9 cellular contexts compared by ENCODE assay signal in the genomic region with DNA sequence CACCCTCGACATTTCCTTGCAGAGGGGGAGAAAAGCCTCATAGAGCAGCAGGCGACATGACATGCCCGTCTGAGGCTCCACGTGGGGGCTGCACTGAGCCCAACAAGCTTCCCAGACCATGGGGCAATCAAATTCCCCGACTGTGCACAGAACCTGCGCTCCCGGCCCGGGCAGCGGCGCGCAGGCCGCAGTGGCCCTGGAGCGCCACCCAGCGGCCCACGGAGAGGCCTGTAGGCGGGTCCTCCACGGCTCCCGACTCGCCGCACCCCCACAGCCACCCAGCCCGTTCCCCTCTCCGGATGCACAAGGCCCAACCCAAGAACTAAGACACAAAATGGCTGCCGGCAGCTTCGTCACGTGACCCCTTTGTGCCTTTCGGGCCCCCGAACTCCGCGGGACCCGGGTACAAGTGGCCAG. TPM values are rescaled to one million over a fixed set of nuclear protein-coding genes. Genes with fewer than 3 reads are reported as not detected.
DNase-seq lines count a peak whose midpoint lies in the region; ATAC-seq, FAIRE-seq and TF ChIP-seq lines count a peak whose summit lies in the region.
"Had no signal": no experiment of that assay in that cellular context is flagged by ENCODE, and none has a peak within 500 bp of the region (broad histone marks: within the 10 kb centered on the region; RNA-seq: fewer than 3 reads in every experiment).

No MANE protein-coding gene starts in this region.

- H3K4me1 Mint-ChIP-seq in WTC11: peaks cover 54% of the 10 kb centered on the region

- peak overlapping the region; percentile 97 for H3K9ac ChIP-seq in keratinocyte (ENCODE audit: control insufficient read depth, extremely low read depth, insufficient read depth, low read length)

- FAIRE-seq in keratinocyte (lab: Jason Lieb, UNC): no peak
- FAIRE-seq: TTC549 had no signal

- peaks cover 18% of the 10 kb centered on the region for H3K4me1 ChIP-seq in keratinocyte (ENCODE audit: control insufficient read depth, extremely low read depth, insufficient read depth, low read length)

- H3K9me3 ChIP-seq in keratinocyte (ENCODE audit: control insufficient read depth, low read depth, low read length): no peaks in the 10 kb centered on the region

- H3K27ac ChIP-seq in keratinocyte (ENCODE audit: control insufficient read depth, insufficient read depth, low read length): peak overlapping the region; percentile 94

- DNase-seq in AG09319 (ENCODE audit: extremely low read depth, low read depth) (peak; percentile 94), NCI-H2196 treated with DMSO at 0.1 percent for 48 hours (lab: John Stamatoyannopoulos, UW; ENCODE audit: unreplicated experiment) (peak; percentile 63), WTC11 (ENCODE audit: low spot score) (peak; percentile 94), cerebellar cortex (ENCODE audit: low spot score) (peak; percentile 94), keratinocyte (ENCODE audit: low read depth, low spot score) (no peak)
- DNase-seq in stimulated activated CD4-positive, alpha-beta T cell treated with anti-CD3 and anti-CD28 coated beads, Interleukin-12 subunit alpha, Interleukin-12 subunit beta, amount 100 ng/mL, for 48 hours (ENCODE audit: low read depth in 2 of 3, low spot score in 1 of 3): peak; percentile 86 to 95 (median 93)

- H3K36me3 Mint-ChIP-seq in WTC11: peaks cover 6% of the 10 kb centered on the region; the same call in 1 of the 2 replicates

- H4K20me1 ChIP-seq in keratinocyte (ENCODE audit: control insufficient read depth, extremely low read depth, insufficient read depth, low read length): peaks cover 2% of the 10 kb centered on the region

- no peaks in the 10 kb centered on the region for H3K27me3 ChIP-seq in keratinocyte (ENCODE audit: control insufficient read depth, extremely low read depth, insufficient read depth, low read length)

- dilution Hi-C loops in keratinocyte (cut with MboI; ENCODE audit: extremely low pct_ligation_motif_present, low sequenced_read_pairs): no loop called here

- POLR2A ChIA-PET in WTC11 (lab: Charles Lee): interaction anchor here (0.6 to 1.0 kb wide), 4 partner anchors 9 to 33 kb away, joined by 3 to 4 read pairs (median 4); no protein-coding TSS in a partner anchor

- H3K4me2 ChIP-seq in keratinocyte (ENCODE audit: control insufficient read depth, extremely low read depth, insufficient read depth, low read depth, low read length): peak overlapping the region; percentile 97

- peak overlapping the region; percentile 81 for H3K4me3 Mint-ChIP-seq in WTC11

- peaks cover 49% of the 10 kb centered on the region for H3K79me2 ChIP-seq in keratinocyte (ENCODE audit: control insufficient read depth, insufficient read depth, low read length)

- H2AFZ ChIP-seq in keratinocyte (ENCODE audit: control insufficient read depth, low read length): peak overlapping the region; percentile 74

- no peaks in the 10 kb centered on the region for H3K9me3 Mint-ChIP-seq in WTC11

- peak overlapping the region; percentile 87 to 95 (median 88) for H3K4me3 ChIP-seq in keratinocyte (ENCODE audit: control insufficient read depth in 2 of 3, extremely low read depth in 1 of 3, insufficient read depth in 2 of 3, low read depth in 1 of 3, low read length in 3 of 3)

- CTCF ChIA-PET in WTC11 (lab: Charles Lee): interaction anchor here (0.6 to 2.2 kb wide), 13 partner anchors 9 to 135 kb away, joined by 3 to 20 read pairs (median 5); no protein-coding TSS in a partner anchor

- ATAC-seq in GM18907 (IDR thresholded peaks at IDR 0.05; ENCODE audit: unreplicated experiment) (peak; percentile 86), HG03159 (IDR thresholded peaks at IDR 0.05; ENCODE audit: unreplicated experiment) (peak; percentile 79), WTC11 (peak; percentile 92)

- peaks cover 0 to 3% of the 10 kb centered on the region in 2 experiments for H3K36me3 ChIP-seq in keratinocyte (ENCODE audit: control insufficient read depth in 2 of 2, extremely low read depth in 1 of 2, insufficient read depth in 2 of 2, low read length in 2 of 2)

- peak overlapping the region; percentile 99 for H3K27ac Mint-ChIP-seq in WTC11

- no peaks in the 10 kb centered on the region for H3K27me3 Mint-ChIP-seq in WTC11 (ENCODE audit: low read depth)

- TF ChIP-seq CTCF in AG09319 (IDR thresholded peaks at IDR 0.05; ENCODE audit: low read depth, low read length) (peak; percentile 75), WTC11 (IDR thresholded peaks at IDR 0.05) (peak; percentile 75), keratinocyte (optimal IDR thresholded peaks at IDR 0.05 in 1 of 3, IDR thresholded peaks at IDR 0.05 in 1 of 3, conservative IDR thresholded peaks at IDR 0.05 in 1 of 3; ENCODE audit: extremely low read depth in 1 of 3, insufficient read depth in 2 of 3, low read length in 3 of 3) (peak; percentile 79 to 97 (median 92))

- H3K9me1 ChIP-seq in keratinocyte (ENCODE audit: control insufficient read depth, extremely low read depth, insufficient read depth, low read length): no peaks in the 10 kb centered on the region

TF ChIP-seq in WTC11, 78 proteins besides CTCF, POLR2A, EP300 and RAD21 (continues in another document):
- TF ChIP-seq ETV6 (CRISPR knock-in tag; IDR thresholded peaks at IDR 0.05) (peak; percentile 85; the same call in 1 of the 2 replicates), SP1 (CRISPR knock-in tag; conservative IDR thresholded peaks at IDR 0.05) (peak; percentile 44; the same call in 1 of the 2 replicates), FOXP4 (CRISPR knock-in tag; IDR thresholded peaks at IDR 0.05) (peak; percentile 28; the same call in 1 of the 2 replicates), NFE2L1 (CRISPR knock-in tag; IDR thresholded peaks at IDR 0.05) (no peak)
- TF ChIP-seq, protein P1, sequence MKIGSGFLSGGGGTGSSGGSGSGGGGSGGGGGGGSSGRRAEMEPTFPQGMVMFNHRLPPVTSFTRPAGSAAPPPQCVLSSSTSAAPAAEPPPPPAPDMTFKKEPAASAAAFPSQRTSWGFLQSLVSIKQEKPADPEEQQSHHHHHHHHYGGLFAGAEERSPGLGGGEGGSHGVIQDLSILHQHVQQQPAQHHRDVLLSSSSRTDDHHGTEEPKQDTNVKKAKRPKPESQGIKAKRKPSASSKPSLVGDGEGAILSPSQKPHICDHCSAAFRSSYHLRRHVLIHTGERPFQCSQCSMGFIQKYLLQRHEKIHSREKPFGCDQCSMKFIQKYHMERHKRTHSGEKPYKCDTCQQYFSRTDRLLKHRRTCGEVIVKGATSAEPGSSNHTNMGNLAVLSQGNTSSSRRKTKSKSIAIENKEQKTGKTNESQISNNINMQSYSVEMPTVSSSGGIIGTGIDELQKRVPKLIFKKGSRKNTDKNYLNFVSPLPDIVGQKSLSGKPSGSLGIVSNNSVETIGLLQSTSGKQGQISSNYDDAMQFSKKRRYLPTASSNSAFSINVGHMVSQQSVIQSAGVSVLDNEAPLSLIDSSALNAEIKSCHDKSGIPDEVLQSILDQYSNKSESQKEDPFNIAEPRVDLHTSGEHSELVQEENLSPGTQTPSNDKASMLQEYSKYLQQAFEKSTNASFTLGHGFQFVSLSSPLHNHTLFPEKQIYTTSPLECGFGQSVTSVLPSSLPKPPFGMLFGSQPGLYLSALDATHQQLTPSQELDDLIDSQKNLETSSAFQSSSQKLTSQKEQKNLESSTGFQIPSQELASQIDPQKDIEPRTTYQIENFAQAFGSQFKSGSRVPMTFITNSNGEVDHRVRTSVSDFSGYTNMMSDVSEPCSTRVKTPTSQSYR (CRISPR knock-in tag; IDR thresholded peaks at IDR 0.05): peak; percentile 59; the same call in 1 of the 2 replicates
- TF ChIP-seq, protein P2, sequence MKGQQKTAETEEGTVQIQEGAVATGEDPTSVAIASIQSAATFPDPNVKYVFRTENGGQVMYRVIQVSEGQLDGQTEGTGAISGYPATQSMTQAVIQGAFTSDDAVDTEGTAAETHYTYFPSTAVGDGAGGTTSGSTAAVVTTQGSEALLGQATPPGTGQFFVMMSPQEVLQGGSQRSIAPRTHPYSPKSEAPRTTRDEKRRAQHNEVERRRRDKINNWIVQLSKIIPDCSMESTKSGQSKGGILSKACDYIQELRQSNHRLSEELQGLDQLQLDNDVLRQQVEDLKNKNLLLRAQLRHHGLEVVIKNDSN (CRISPR knock-in tag; IDR thresholded peaks at IDR 0.05): peak; percentile 94
- TF ChIP-seq, protein P3, sequence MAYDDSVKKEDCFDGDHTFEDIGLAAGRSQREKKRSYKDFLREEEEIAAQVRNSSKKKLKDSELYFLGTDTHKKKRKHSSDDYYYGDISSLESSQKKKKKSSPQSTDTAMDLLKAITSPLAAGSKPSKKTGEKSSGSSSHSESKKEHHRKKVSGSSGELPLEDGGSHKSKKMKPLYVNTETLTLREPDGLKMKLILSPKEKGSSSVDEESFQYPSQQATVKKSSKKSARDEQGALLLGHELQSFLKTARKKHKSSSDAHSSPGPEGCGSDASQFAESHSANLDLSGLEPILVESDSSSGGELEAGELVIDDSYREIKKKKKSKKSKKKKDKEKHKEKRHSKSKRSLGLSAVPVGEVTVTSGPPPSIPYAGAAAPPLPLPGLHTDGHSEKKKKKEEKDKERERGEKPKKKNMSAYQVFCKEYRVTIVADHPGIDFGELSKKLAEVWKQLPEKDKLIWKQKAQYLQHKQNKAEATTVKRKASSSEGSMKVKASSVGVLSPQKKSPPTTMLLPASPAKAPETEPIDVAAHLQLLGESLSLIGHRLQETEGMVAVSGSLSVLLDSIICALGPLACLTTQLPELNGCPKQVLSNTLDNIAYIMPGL (CRISPR knock-in tag; IDR thresholded peaks at IDR 0.05): peak; percentile 93

RNA-seq across cellular contexts. Expression of gene EPC1, which starts 0.8 kb away (rescaled TPM):
- 22.2 to 23.1 TPM (median 22.5 TPM) in 3 replicates for total RNA-seq in WTC11 (2021)
- 15.5 to 34.8 TPM (median 33.5 TPM) in 3 replicates for polyA plus RNA-seq in keratinocyte
- polyA plus RNA-seq in keratinocyte (2011; ENCODE audit: low read depth): 15.9 TPM
- polyA plus RNA-seq in keratinocyte (2011; cell fraction: cytosol; rRNA removed): 9.5 and 19.0 TPM in 2 replicates
- 33.0 and 42.0 TPM in 2 replicates for polyA plus RNA-seq in keratinocyte (2011; cell fraction: nucleus; rRNA removed)
- polyA plus RNA-seq in keratinocyte (2012; ENCODE audit: low replicate concordance): 6.5 and 16.0 TPM in 2 replicates
- polyA minus RNA-seq in keratinocyte: 8.1 to 51.4 TPM (median 38.0 TPM) in 3 replicates
- 16.7 TPM for polyA minus RNA-seq in keratinocyte (2011; cell fraction: cytosol; rRNA and poly(A)+ RNA removed)
- polyA minus RNA-seq in keratinocyte (2011; cell fraction: nucleus; rRNA and poly(A)+ RNA removed): 27.8 and 49.6 TPM in 2 replicates
